Comparison of ENCODE assay signal across 1 cellular context in the genomic region with DNA sequence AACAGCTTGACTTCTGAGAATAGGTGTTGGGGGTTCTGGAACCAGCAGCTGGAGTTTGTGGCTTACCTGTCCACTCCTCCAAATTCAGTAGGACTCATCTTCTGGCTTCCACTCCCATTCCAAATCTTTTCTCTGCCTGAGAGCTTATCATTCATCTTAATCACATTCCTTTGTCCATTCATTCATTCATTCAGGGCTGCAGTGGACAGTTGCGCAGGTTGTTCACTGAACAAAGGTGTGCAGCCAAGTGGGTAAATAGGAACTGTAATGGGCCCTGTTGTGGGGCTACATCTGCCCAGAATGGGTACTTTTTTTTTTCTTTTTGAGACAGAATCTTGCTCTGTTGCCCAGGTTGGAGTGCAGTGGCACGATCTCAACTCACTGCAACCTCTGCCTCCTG.
A peak's percentile ranks its signal among the peaks of the same experiment; 100 is the strongest.
TF ChIP-seq lines count a peak whose summit lies in the region.

No MANE protein-coding gene starts in this region.

TF ChIP-seq in GM12878, 131 proteins besides CTCF, POLR2A, EP300 and RAD21:
- TF ChIP-seq ZNF24 (IDR thresholded peaks at IDR 0.05) (peak; percentile 86), BRCA1 (IDR thresholded peaks at IDR 0.05; ENCODE audit: low read depth, low read length) (no peak)
